19 cellular contexts compared by ENCODE assay signal in the genomic region with DNA sequence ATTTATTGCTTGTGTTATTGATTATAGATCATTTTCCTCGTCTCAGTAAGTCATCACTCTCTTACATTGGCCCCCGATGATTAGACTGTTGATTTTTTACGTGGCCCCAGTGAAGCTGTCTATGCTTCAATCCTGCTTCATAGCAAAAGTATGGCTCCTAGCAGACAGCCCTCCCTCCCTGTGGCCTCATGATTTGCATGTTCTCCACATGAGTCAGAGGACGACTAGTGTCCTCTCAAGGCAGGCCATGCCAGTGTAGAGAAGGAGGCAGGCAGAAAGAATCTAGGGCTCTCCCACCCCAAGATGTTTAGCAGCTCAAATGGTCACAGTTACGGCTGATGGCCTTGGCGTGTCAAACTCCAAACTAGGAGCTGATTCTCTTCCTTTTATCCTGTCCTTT. TPM values are rescaled to one million over a fixed set of nuclear protein-coding genes. Genes with fewer than 3 reads are reported as not detected.
DNase-seq lines count a peak whose midpoint lies in the region; ATAC-seq, FAIRE-seq and TF ChIP-seq lines count a peak whose summit lies in the region.
"Had no signal": no experiment of that assay in that cellular context is flagged by ENCODE, and none has a peak within 500 bp of the region (broad histone marks: within the 10 kb centered on the region; RNA-seq: fewer than 3 reads in every experiment).

No MANE protein-coding gene starts in this region.

- no peaks in the 10 kb centered on the region for H4K20me1 ChIP-seq in astrocyte (ENCODE audit: insufficient read depth, low read length)

- no peaks in the 10 kb centered on the region for H3K27me3 ChIP-seq in astrocyte (ENCODE audit: insufficient read depth, low read length)
- H3K27me3 ChIP-seq: dorsolateral prefrontal cortex, neutrophil had no signal

- H2AFZ ChIP-seq in astrocyte (ENCODE audit: low read depth, low read length), result peak overlapping the region; percentile 13

- H3K4me2 ChIP-seq in astrocyte (ENCODE audit: low read length), result peak overlapping the region; percentile 40

- peak overlapping the region; percentile 82 for H3K27ac Mint-ChIP-seq in astrocyte (ENCODE audit: unreplicated experiment)
- H3K27ac Mint-ChIP-seq: activated naive CD8-positive, alpha-beta T cell treated with anti-CD3 and anti-CD28 coated beads for 36 hours had no signal

- H3K27me3 Mint-ChIP-seq in astrocyte (ENCODE audit: low read depth, unreplicated experiment), result no peaks in the 10 kb centered on the region
- H3K27me3 Mint-ChIP-seq: activated naive CD8-positive, alpha-beta T cell treated with anti-CD3 and anti-CD28 coated beads for 36 hours had no signal

- H3K36me3 Mint-ChIP-seq in astrocyte (ENCODE audit: low read depth, unreplicated experiment), result peaks cover 17% of the 10 kb centered on the region
- H3K36me3 Mint-ChIP-seq: activated naive CD8-positive, alpha-beta T cell treated with anti-CD3 and anti-CD28 coated beads for 36 hours had no signal

- H3K4me1 Mint-ChIP-seq in astrocyte (ENCODE audit: low read depth, unreplicated experiment), result peaks cover 24% of the 10 kb centered on the region

- ATAC-seq in HG02588 (IDR thresholded peaks at IDR 0.05; ENCODE audit: unreplicated experiment), result peak; percentile 50
- ATAC-seq in HG03469 (IDR thresholded peaks at IDR 0.05; ENCODE audit: unreplicated experiment), result no peak
- ATAC-seq in GM19455 (IDR thresholded peaks at IDR 0.05; ENCODE audit: unreplicated experiment), result no peak

- no peak overlapping the region for H3K4me3 Mint-ChIP-seq in astrocyte (ENCODE audit: unreplicated experiment)
- H3K4me3 Mint-ChIP-seq: activated naive CD8-positive, alpha-beta T cell treated with anti-CD3 and anti-CD28 coated beads for 36 hours had no signal

- DNase-seq in ACHN, result peak; percentile 68
- peak; percentile 76 for DNase-seq in astrocyte (ENCODE audit: low read depth)
- peak; percentile 55 for DNase-seq in iris pigment epithelial cell (ENCODE audit: low read depth)
- DNase-seq in activated CD4-positive, CD25-positive, alpha-beta regulatory T cell (lab: John Stamatoyannopoulos, UW), result no peak
- DNase-seq in activated gamma-delta T cell treated with Interleukin-2 at 50 U/mL for 16 hours, result no peak
- DNase-seq: activated CD8-positive, alpha-beta memory T cell treated with anti-CD3 and anti-CD28 coated beads, Interleukin-2, amount 50 U/mL, for 4 hours; activated naive CD8-positive, alpha-beta T cell treated with anti-CD3 and anti-CD28 coated beads for 36 hours; AML-193; DMS79; dorsolateral prefrontal cortex; head of caudate nucleus; SJCRH30; stimulated activated CD8-positive, alpha-beta memory T cell treated with anti-CD3 and anti-CD28 coated beads, Interleukin-4, amount 100 ng/mL, for 48 hours; WERI-Rb-1 had no signal

- H3K36me3 ChIP-seq in astrocyte (ENCODE audit: insufficient read depth, low read length), result no peaks in the 10 kb centered on the region
- H3K36me3 ChIP-seq: SJCRH30 had no signal

- H3K4me3 ChIP-seq in astrocyte (ENCODE audit: insufficient read depth, low read depth, low read length), result no peak overlapping the region
- H3K4me3 ChIP-seq: dorsolateral prefrontal cortex, lung, SJCRH30 had no signal

- no peaks in the 10 kb centered on the region for H3K9me3 ChIP-seq in astrocyte (ENCODE audit: insufficient read depth, low read depth, low read length)
- H3K9me3 ChIP-seq: neutrophil, SJCRH30 had no signal

- peaks cover 11% of the 10 kb centered on the region for H3K4me1 ChIP-seq in astrocyte (ENCODE audit: insufficient read depth, low read length)
- H3K4me1 ChIP-seq: SJCRH30 had no signal

- FAIRE-seq in astrocyte (lab: Jason Lieb, UNC), result no peak

- H3K79me2 ChIP-seq in astrocyte (ENCODE audit: insufficient read depth, low read length), result no peaks in the 10 kb centered on the region

- in situ Hi-C loops in ACHN (cut with HindIII; ENCODE audit: low pct_ligation_motif_present, low pct_unique_long_range_greater_than_20kb, low sequenced_read_pairs), result no loop called here

- peaks cover 4% of the 10 kb centered on the region for H3K9me3 Mint-ChIP-seq in astrocyte (ENCODE audit: unreplicated experiment)
- H3K9me3 Mint-ChIP-seq: activated naive CD8-positive, alpha-beta T cell treated with anti-CD3 and anti-CD28 coated beads for 36 hours had no signal

- H3K9ac ChIP-seq in astrocyte (ENCODE audit: low read length), result peak overlapping the region; percentile 1

- peak overlapping the region; percentile 32 for H3K27ac ChIP-seq in astrocyte (ENCODE audit: low read depth, low read length)
- H3K27ac ChIP-seq: dorsolateral prefrontal cortex, neutrophil, SJCRH30, WERI-Rb-1 had no signal

- no peak for TF ChIP-seq CTCF in astrocyte (IDR thresholded peaks at IDR 0.05; ENCODE audit: insufficient read depth, low read depth, low read length)

RNA-seq across cellular contexts. Expression of a gene that starts 59.6 kb away (rescaled TPM):
- 5.0 and 6.7 TPM in 2 replicates for total RNA-seq in astrocyte

Comparison
In these comparisons a context has a peak if more than half of its experiments do, and no peak if none do; other contexts are left out.
1. DNase-seq: peak in ACHN (single experiment), astrocyte (single experiment) and iris pigment epithelial cell (single experiment); none in activated CD4-positive, CD25-positive, alpha-beta regulatory T cell (0 of 4) and activated gamma-delta T cell treated with Interleukin-2 at 50 U/mL for 16 hours (single experiment).